1 cellular context compared by ENCODE assay signal in genomic region chr2:218710687-218711549, GRCh38.
A peak's percentile ranks its signal among the peaks of the same experiment; 100 is the strongest.
TF ChIP-seq lines count a peak whose summit lies in the region.

A gene with protein sequence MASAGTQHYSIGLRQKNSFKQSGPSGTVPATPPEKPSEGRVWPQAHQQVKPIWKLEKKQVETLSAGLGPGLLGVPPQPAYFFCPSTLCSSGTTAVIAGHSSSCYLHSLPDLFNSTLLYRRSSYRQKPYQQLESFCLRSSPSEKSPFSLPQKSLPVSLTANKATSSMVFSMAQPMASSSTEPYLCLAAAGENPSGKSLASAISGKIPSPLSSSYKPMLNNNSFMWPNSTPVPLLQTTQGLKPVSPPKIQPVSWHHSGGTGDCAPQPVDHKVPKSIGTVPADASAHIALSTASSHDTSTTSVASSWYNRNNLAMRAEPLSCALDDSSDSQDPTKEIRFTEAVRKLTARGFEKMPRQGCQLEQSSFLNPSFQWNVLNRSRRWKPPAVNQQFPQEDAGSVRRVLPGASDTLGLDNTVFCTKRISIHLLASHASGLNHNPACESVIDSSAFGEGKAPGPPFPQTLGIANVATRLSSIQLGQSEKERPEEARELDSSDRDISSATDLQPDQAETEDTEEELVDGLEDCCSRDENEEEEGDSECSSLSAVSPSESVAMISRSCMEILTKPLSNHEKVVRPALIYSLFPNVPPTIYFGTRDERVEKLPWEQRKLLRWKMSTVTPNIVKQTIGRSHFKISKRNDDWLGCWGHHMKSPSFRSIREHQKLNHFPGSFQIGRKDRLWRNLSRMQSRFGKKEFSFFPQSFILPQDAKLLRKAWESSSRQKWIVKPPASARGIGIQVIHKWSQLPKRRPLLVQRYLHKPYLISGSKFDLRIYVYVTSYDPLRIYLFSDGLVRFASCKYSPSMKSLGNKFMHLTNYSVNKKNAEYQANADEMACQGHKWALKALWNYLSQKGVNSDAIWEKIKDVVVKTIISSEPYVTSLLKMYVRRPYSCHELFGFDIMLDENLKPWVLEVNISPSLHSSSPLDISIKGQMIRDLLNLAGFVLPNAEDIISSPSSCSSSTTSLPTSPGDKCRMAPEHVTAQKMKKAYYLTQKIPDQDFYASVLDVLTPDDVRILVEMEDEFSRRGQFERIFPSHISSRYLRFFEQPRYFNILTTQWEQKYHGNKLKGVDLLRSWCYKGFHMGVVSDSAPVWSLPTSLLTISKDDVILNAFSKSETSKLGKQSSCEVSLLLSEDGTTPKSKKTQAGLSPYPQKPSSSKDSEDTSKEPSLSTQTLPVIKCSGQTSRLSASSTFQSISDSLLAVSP (plus strand): TSS chr2:218710835. CDS start chr2:218737677, 26,842 bp downstream.

TF ChIP-seq in HepG2, 621 proteins besides CTCF, POLR2A, EP300 and RAD21 (continued from another document and continues in another):
- TF ChIP-seq ZBTB40 (IDR thresholded peaks at IDR 0.05) (no peak), ZBTB40 (CRISPR knock-in tag; IDR thresholded peaks at IDR 0.05) (peak; percentile 86), ZNF660 (CRISPR knock-in tag; IDR thresholded peaks at IDR 0.05; ENCODE audit: borderline replicate concordance, low read depth) (0 out of 2 replicates have a peak, but pooled peaks have one; percentile 49), ZNF616 (CRISPR knock-in tag; IDR thresholded peaks at IDR 0.05; ENCODE audit: low read depth) (peak; percentile 95; the same call in 1 of the 2 replicates), MED8 (CRISPR knock-in tag; IDR thresholded peaks at IDR 0.05; ENCODE audit: insufficient replicate concordance) (peak; percentile 50), EEA1 (CRISPR knock-in tag; IDR thresholded peaks at IDR 0.05; ENCODE audit: borderline replicate concordance) (peak; percentile 99), KAT7 (CRISPR knock-in tag; IDR thresholded peaks at IDR 0.05; ENCODE audit: borderline replicate concordance) (peak; percentile 100), ZNF335 (CRISPR knock-in tag; IDR thresholded peaks at IDR 0.05) (peak; percentile 36), ZNF569 (CRISPR knock-in tag; IDR thresholded peaks at IDR 0.05; ENCODE audit: borderline replicate concordance) (peak; percentile 92; the same call in 1 of the 2 replicates), LCORL (IDR thresholded peaks at IDR 0.05) (no peak), LCORL (CRISPR knock-in tag; IDR thresholded peaks at IDR 0.05) (peak; percentile 86), MAFF (IDR thresholded peaks at IDR 0.05; ENCODE audit: low read depth, low read length) (no peak), KLF11 (CRISPR knock-in tag; IDR thresholded peaks at IDR 0.05) (no peak; the same call in 1 of the 2 replicates), ZKSCAN1 (IDR thresholded peaks at IDR 0.05; ENCODE audit: low read length) (no peak), SMAD1 (CRISPR knock-in tag; IDR thresholded peaks at IDR 0.05; ENCODE audit: borderline replicate concordance, low read depth) (peak; percentile 85; the same call in 1 of the 2 replicates), SATB2 (CRISPR knock-in tag; IDR thresholded peaks at IDR 0.05) (peak; percentile 10; the same call in 1 of the 2 replicates), NFATC3 (CRISPR knock-in tag; IDR thresholded peaks at IDR 0.05) (peak; percentile 90; the same call in 1 of the 2 replicates), ATM (IDR thresholded peaks at IDR 0.05; ENCODE audit: borderline replicate concordance) (no peak), SP5 (CRISPR knock-in tag; IDR thresholded peaks at IDR 0.05; ENCODE audit: borderline replicate concordance, low read depth) (peak; percentile 62; the same call in 1 of the 2 replicates), SOX13 (IDR thresholded peaks at IDR 0.05) (no peak), SOX13 (CRISPR knock-in tag; conservative IDR thresholded peaks at IDR 0.05 in 1 of 2, IDR thresholded peaks at IDR 0.05 in 1 of 2) (peak in 1 of 2 experiments; percentile 66; a peak in 1 of 4 replicates), NR2F6 (IDR thresholded peaks at IDR 0.05) (no peak), NR2F6 (CRISPR knock-in tag; IDR thresholded peaks at IDR 0.05) (peak; percentile 76; the same call in 1 of the 2 replicates), ZNF17 (CRISPR knock-in tag; IDR thresholded peaks at IDR 0.05) (peak; percentile 26; the same call in 1 of the 2 replicates), CCDC6 (CRISPR knock-in tag; IDR thresholded peaks at IDR 0.05) (peak; percentile 99), CEBPG (CRISPR knock-in tag; IDR thresholded peaks at IDR 0.05) (peak; percentile 54; the same call in 1 of the 2 replicates), KDM3A (CRISPR knock-in tag; IDR thresholded peaks at IDR 0.05; ENCODE audit: low read depth) (peak; percentile 80), ZZZ3 (CRISPR knock-in tag; IDR thresholded peaks at IDR 0.05; ENCODE audit: borderline replicate concordance) (peak; percentile 85; the same call in 1 of the 2 replicates), ZFP36L1 (CRISPR knock-in tag; IDR thresholded peaks at IDR 0.05) (no peak)
- TF ChIP-seq, protein P1, sequence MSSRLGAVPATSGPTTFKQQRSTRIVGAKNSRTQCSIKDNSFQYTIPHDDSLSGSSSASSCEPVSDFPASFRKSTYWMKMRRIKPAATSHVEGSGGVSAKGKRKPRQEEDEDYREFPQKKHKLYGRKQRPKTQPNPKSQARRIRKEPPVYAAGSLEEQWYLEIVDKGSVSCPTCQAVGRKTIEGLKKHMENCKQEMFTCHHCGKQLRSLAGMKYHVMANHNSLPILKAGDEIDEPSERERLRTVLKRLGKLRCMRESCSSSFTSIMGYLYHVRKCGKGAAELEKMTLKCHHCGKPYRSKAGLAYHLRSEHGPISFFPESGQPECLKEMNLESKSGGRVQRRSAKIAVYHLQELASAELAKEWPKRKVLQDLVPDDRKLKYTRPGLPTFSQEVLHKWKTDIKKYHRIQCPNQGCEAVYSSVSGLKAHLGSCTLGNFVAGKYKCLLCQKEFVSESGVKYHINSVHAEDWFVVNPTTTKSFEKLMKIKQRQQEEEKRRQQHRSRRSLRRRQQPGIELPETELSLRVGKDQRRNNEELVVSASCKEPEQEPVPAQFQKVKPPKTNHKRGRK (CRISPR knock-in tag; IDR thresholded peaks at IDR 0.05), result peak; percentile 91
- TF ChIP-seq, protein P2, sequence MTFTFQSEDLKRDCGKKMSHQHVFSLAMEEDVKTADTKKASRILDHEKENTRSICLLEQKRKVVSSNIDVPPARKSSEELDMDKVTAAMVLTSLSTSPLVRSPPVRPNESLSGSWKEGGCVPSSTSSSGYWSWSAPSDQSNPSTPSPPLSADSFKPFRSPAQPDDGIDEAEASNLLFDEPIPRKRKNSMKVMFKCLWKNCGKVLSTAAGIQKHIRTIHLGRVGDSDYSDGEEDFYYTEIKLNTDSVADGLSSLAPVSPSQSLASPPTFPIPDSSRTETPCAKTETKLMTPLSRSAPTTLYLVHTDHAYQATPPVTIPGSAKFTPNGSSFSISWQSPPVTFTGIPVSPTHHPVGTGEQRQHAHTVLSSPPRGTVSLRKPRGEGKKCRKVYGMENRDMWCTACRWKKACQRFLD (CRISPR knock-in tag; IDR thresholded peaks at IDR 0.05; ENCODE audit: borderline replicate concordance), result peak; percentile 87; the same call in 1 of the 2 replicates
- TF ChIP-seq, protein P3, sequence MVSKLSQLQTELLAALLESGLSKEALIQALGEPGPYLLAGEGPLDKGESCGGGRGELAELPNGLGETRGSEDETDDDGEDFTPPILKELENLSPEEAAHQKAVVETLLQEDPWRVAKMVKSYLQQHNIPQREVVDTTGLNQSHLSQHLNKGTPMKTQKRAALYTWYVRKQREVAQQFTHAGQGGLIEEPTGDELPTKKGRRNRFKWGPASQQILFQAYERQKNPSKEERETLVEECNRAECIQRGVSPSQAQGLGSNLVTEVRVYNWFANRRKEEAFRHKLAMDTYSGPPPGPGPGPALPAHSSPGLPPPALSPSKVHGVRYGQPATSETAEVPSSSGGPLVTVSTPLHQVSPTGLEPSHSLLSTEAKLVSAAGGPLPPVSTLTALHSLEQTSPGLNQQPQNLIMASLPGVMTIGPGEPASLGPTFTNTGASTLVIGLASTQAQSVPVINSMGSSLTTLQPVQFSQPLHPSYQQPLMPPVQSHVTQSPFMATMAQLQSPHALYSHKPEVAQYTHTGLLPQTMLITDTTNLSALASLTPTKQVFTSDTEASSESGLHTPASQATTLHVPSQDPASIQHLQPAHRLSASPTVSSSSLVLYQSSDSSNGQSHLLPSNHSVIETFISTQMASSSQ (IDR thresholded peaks at IDR 0.05; ENCODE audit: low read depth), result 0 out of 2 replicates have a peak, but pooled peaks have one; percentile 13
- TF ChIP-seq, protein P3 (CRISPR knock-in tag; IDR thresholded peaks at IDR 0.05; ENCODE audit: borderline replicate concordance), result peak; percentile 82
- TF ChIP-seq, protein P4, sequence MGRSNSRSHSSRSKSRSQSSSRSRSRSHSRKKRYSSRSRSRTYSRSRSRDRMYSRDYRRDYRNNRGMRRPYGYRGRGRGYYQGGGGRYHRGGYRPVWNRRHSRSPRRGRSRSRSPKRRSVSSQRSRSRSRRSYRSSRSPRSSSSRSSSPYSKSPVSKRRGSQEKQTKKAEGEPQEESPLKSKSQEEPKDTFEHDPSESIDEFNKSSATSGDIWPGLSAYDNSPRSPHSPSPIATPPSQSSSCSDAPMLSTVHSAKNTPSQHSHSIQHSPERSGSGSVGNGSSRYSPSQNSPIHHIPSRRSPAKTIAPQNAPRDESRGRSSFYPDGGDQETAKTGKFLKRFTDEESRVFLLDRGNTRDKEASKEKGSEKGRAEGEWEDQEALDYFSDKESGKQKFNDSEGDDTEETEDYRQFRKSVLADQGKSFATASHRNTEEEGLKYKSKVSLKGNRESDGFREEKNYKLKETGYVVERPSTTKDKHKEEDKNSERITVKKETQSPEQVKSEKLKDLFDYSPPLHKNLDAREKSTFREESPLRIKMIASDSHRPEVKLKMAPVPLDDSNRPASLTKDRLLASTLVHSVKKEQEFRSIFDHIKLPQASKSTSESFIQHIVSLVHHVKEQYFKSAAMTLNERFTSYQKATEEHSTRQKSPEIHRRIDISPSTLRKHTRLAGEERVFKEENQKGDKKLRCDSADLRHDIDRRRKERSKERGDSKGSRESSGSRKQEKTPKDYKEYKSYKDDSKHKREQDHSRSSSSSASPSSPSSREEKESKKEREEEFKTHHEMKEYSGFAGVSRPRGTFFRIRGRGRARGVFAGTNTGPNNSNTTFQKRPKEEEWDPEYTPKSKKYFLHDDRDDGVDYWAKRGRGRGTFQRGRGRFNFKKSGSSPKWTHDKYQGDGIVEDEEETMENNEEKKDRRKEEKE (IDR thresholded peaks at IDR 0.05), result no peak
